In genomic region chr18:49112664-49113063, GRCh38 we compare ENCODE assay signal across 2 cellular contexts.
TF ChIP-seq lines count a peak whose summit lies in the region.

No MANE protein-coding gene starts in this region.

TF ChIP-seq in GM23338, 12 proteins besides CTCF, POLR2A, EP300 and RAD21 (continued from another document):
- TF ChIP-seq POLR2AphosphoS5 (IDR thresholded peaks at IDR 0.05; ENCODE audit: low read depth) (no peak), JUNB (IDR thresholded peaks at IDR 0.05; ENCODE audit: unreplicated experiment) (no peak), ZNF114 (CRISPR knock-in tag; IDR thresholded peaks at IDR 0.05) (no peak), CREB1 (CRISPR knock-in tag; IDR thresholded peaks at IDR 0.05; ENCODE audit: low read depth) (no peak), EZH2 (IDR thresholded peaks at IDR 0.05; ENCODE audit: low read depth, unreplicated experiment) (no peak), ZNF462 (CRISPR knock-in tag; IDR thresholded peaks at IDR 0.05) (no peak), ETS1 (IDR thresholded peaks at IDR 0.05) (no peak), EZH2phosphoT487 (IDR thresholded peaks at IDR 0.05; ENCODE audit: unreplicated experiment) (no peak), REST (IDR thresholded peaks at IDR 0.05; ENCODE audit: unreplicated experiment) (no peak)

TF ChIP-seq in H1, 55 proteins besides CTCF, POLR2A, EP300 and RAD21:
- no peak for TF ChIP-seq ATF3 (IDR thresholded peaks at IDR 0.05; ENCODE audit: insufficient read depth, low read depth, low read length)
- no peak for TF ChIP-seq BCL11A (IDR thresholded peaks at IDR 0.05; ENCODE audit: low read depth in 2 of 2, low read length in 2 of 2)
- TF ChIP-seq SIN3A (conservative IDR thresholded peaks at IDR 0.05 in 1 of 2, IDR thresholded peaks at IDR 0.05 in 1 of 2; ENCODE audit: low read depth in 1 of 2, low read length in 2 of 2): no peak
- no peak for TF ChIP-seq USF2 (IDR thresholded peaks at IDR 0.05; ENCODE audit: low read length)
